Comparison of ENCODE assay signal across 8 cellular contexts in the genomic region with DNA sequence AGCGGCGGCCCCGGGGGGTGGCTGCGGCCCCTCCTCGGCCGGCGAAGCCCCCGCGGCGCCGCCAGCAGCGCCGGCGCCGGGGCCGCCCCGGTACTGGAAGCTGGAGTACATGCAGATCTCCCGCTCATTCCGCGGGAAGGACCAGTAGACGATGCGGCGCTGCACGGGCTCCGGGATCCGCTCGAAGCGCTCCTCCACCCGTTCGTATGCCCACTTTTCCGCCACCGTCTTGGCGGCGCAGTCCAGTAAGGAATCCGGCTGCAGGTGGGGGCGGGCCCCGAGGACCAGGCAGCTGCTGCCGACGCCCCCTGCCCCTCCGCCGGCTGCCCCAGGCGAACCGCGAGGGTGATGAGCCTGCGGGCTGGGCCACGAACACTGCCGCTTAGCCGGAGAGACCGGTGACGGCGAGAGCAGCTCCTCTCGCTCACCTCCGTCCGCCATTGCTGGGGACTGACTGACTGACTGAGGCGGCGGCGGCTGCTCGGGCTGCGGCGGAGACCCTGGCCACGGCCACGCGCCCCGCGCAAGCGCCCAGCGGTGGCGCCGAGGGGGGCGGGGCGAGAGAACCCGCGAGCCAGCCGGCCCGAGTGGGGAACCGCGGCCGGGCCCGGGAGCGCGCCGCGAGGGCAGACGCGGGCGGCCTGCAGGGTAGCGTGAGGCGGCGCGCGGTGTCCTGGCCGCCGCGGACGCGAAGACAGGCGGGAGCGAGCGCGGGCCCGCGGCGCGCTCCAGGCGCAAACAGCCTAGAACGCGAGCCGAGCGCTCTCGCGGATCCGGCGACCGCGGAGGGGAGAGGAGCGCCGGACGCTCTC. TPM values are rescaled to one million over a fixed set of nuclear protein-coding genes. Genes with fewer than 3 reads are reported as not detected.
A peak's percentile ranks its signal among the peaks of the same experiment; 100 is the strongest.
DNase-seq lines count a peak whose midpoint lies in the region; ATAC-seq and TF ChIP-seq lines count a peak whose summit lies in the region.

A gene (minus strand): TSS at position 696 of the 812 bp plus-strand sequence. CDS start 255 bp downstream, at position 441.

- H3K27me3 ChIP-seq in BE2C, result peaks cover 34% of the 10 kb centered on the region
- no peaks in the 10 kb centered on the region for H3K27me3 ChIP-seq in right atrium auricular region
- no peaks in the 10 kb centered on the region for H3K27me3 ChIP-seq in upper lobe of right lung

- no peaks in the 10 kb centered on the region for H3K36me3 Mint-ChIP-seq in progenitor cell of endocrine pancreas (ENCODE audit: insufficient read depth)

- H3K4me1 ChIP-seq in BE2C (no peaks in the 10 kb centered on the region), right atrium auricular region (peaks cover 0 to 10% of the 10 kb centered on the region in 2 donors), upper lobe of right lung (peaks cover 7% of the 10 kb centered on the region)

- H3K36me3 ChIP-seq in BE2C, result no peaks in the 10 kb centered on the region
- no peaks in the 10 kb centered on the region for H3K36me3 ChIP-seq in right atrium auricular region
- H3K36me3 ChIP-seq in upper lobe of right lung, result no peaks in the 10 kb centered on the region

- H3K27ac ChIP-seq in right atrium auricular region (peak within 1 kb of the TSS; percentile 82 to 88), upper lobe of right lung (peak within 1 kb of the TSS; percentile 85)

- no peak for TF ChIP-seq RAD21 in Ishikawa (IDR thresholded peaks at IDR 0.05; ENCODE audit: low read depth)

- peak within 1 kb of the TSS; percentile 93 for H3K4me3 Mint-ChIP-seq in progenitor cell of endocrine pancreas (ENCODE audit: low read depth)

- H3K27ac Mint-ChIP-seq in progenitor cell of endocrine pancreas, result peak within 1 kb of the TSS; percentile 93

- H3K9me3 Mint-ChIP-seq in progenitor cell of endocrine pancreas (ENCODE audit: low read depth), result no peaks in the 10 kb centered on the region

- H3K27me3 Mint-ChIP-seq in progenitor cell of endocrine pancreas, result peaks cover 15% of the 10 kb centered on the region

- peaks cover 14% of the 10 kb centered on the region for H3K4me1 Mint-ChIP-seq in progenitor cell of endocrine pancreas (ENCODE audit: low read depth)

- H3K4me3 ChIP-seq in BE2C (ENCODE audit: low read depth, low read length) (peak within 1 kb of the TSS; percentile 56), right atrium auricular region (peak within 1 kb of the TSS; percentile 69 to 90), upper lobe of right lung (peak within 1 kb of the TSS; percentile 83)

- peak; percentile 52 for DNase-seq in BE2C
- peak; percentile 45 for DNase-seq in T follicular helper cell (ENCODE audit: low read depth)
- DNase-seq in amygdala (lab: John Stamatoyannopoulos, UW), result peak in 53 of 56 donors; percentile 26 to 93 (median 73)
- DNase-seq in right atrium auricular region (ENCODE audit: low spot score), result no peak
- DNase-seq in progenitor cell of endocrine pancreas (ENCODE audit: low spot score, unreplicated experiment), result peak; percentile 61
- peak; percentile 88 for DNase-seq in upper lobe of right lung

- no peak; the same call in 1 of the 2 replicates for TF ChIP-seq EP300 in Ishikawa (IDR thresholded peaks at IDR 0.05; ENCODE audit: borderline replicate concordance)

- ATAC-seq in GM19351 (IDR thresholded peaks at IDR 0.05; ENCODE audit: unreplicated experiment), result peak; percentile 86
- ATAC-seq in upper lobe of right lung, result peak; percentile 96

- no peaks in the 10 kb centered on the region for H3K9me3 ChIP-seq in BE2C
- no peaks in the 10 kb centered on the region for H3K9me3 ChIP-seq in right atrium auricular region
- H3K9me3 ChIP-seq in upper lobe of right lung, result no peaks in the 10 kb centered on the region

- intact Hi-C loops in upper lobe of right lung (cut with DNase I), result no loop called here

- no peak for TF ChIP-seq CTCF in BE2C (IDR thresholded peaks at IDR 0.05; ENCODE audit: low read depth, low read length)
- TF ChIP-seq CTCF in right atrium auricular region (IDR thresholded peaks at IDR 0.05), result no peak
- no peak for TF ChIP-seq CTCF in progenitor cell of endocrine pancreas (IDR thresholded peaks at IDR 0.05; ENCODE audit: unreplicated experiment)
- no peak for TF ChIP-seq CTCF in upper lobe of right lung (IDR thresholded peaks at IDR 0.05)

TF ChIP-seq in Ishikawa, 13 proteins besides CTCF, POLR2A, EP300 and RAD21:
- no peak for TF ChIP-seq CEBPB (IDR thresholded peaks at IDR 0.05)
- TF ChIP-seq, protein P1, sequence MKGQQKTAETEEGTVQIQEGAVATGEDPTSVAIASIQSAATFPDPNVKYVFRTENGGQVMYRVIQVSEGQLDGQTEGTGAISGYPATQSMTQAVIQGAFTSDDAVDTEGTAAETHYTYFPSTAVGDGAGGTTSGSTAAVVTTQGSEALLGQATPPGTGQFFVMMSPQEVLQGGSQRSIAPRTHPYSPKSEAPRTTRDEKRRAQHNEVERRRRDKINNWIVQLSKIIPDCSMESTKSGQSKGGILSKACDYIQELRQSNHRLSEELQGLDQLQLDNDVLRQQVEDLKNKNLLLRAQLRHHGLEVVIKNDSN (IDR thresholded peaks at IDR 0.05), result no peak
- 0 out of 2 replicates have a peak, but pooled peaks have one; percentile 18 for TF ChIP-seq EGR1 (IDR thresholded peaks at IDR 0.05)
- no peak for TF ChIP-seq CREB1 (IDR thresholded peaks at IDR 0.05; ENCODE audit: low read depth)
- TF ChIP-seq ZBTB7A (IDR thresholded peaks at IDR 0.05; ENCODE audit: low read depth), result peak; percentile 45; the same call in 1 of the 2 replicates
- no peak for TF ChIP-seq NFIC (IDR thresholded peaks at IDR 0.05)
- TF ChIP-seq FOXM1 (IDR thresholded peaks at IDR 0.05; ENCODE audit: borderline replicate concordance, low read depth), result no peak
- peak; percentile 82 for TF ChIP-seq YY1 (IDR thresholded peaks at IDR 0.05; ENCODE audit: low read depth)
- TF ChIP-seq TCF12 (IDR thresholded peaks at IDR 0.05; ENCODE audit: low read depth), result no peak
- TF ChIP-seq, protein P2, sequence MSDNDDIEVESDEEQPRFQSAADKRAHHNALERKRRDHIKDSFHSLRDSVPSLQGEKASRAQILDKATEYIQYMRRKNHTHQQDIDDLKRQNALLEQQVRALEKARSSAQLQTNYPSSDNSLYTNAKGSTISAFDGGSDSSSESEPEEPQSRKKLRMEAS (IDR thresholded peaks at IDR 0.05), result peak; percentile 76
- TF ChIP-seq TAF1 (IDR thresholded peaks at IDR 0.05; ENCODE audit: low read depth), result peak; percentile 53; the same call in 1 of the 2 replicates

RNA-seq across cellular contexts. Expression of the gene that starts here (rescaled TPM):
- 0.25 TPM for polyA plus RNA-seq in BE2C (2012; ENCODE audit: insufficient read depth, insufficient read length, low read depth)
- total RNA-seq in right atrium auricular region (1 to 10 TPM; 1.2 to 1.7 TPM), progenitor cell of endocrine pancreas (8.5 and 9.2 TPM in 2 replicates), upper lobe of right lung (4.1 TPM)
